Comparison of ENCODE assay signal across 15 cellular contexts in the genomic region with DNA sequence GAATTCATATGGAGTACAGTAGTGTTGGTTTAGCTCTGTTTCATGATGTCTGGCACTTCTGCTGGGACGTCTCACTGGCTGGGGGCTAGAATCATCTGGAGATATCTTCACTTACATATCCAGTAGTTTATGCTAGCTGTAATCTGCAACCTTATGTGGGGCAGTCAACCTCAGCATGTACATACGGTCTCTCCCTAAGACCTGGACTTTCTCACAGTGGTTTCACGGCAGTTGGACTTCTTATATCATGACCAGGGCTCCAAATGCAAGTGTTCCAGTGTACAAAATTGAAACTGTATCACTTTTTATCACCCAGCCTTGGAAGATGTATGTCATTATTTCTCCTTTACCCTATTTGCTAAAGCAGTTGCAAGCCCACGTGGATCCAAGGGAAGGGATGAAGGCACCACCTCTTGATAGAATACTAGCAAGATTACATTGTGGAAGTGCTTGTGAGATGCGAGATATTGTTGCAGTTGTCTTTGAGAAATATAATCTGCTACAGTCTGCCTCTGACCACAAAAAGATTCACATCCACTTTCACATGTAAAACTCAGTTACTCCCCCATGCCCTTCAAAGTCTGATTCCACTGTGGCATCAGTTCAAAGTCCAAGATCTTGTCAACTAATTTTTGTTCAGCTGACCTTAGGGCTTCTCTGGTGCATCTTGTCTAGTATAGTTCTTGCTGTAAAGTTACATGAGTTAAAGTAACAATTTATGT.
DNase-seq lines count a peak whose midpoint lies in the region; ATAC-seq and TF ChIP-seq lines count a peak whose summit lies in the region.
"Had no signal": no experiment of that assay in that cellular context is flagged by ENCODE, and none has a peak within 500 bp of the region (broad histone marks: within the 10 kb centered on the region; RNA-seq: fewer than 3 reads in every experiment).

No MANE protein-coding gene starts in this region.

- TF ChIP-seq CTCF in CD4-positive, alpha-beta T cell (IDR thresholded peaks at IDR 0.05) = no peak

- H3K27me3 Mint-ChIP-seq in CD4-positive, alpha-beta T cell = peaks cover 18% of the 10 kb centered on the region

- no peak overlapping the region for H3K4me3 Mint-ChIP-seq in CD4-positive, alpha-beta T cell
- H3K4me3 Mint-ChIP-seq: neural progenitor cell had no signal

- POLR2A ChIA-PET in CD4-positive, alpha-beta T cell (lab: Charles Lee) = no interaction called here

- no peaks in the 10 kb centered on the region for H3K4me1 Mint-ChIP-seq in CD4-positive, alpha-beta T cell (ENCODE audit: low read depth)
- H3K4me1 Mint-ChIP-seq: neural progenitor cell had no signal

- intact Hi-C loops in CD4-positive, alpha-beta T cell (cut with DNase I, micrococcal nuclease) = no loop called here

- no peak for DNase-seq in activated CD4-positive, alpha-beta T cell treated with anti-CD3 and anti-CD28 coated beads, Interleukin-2, amount 50 U/mL, for 4 hours
- DNase-seq in CD4-positive, alpha-beta T cell = no peak
- DNase-seq in T1000 (lab: John Stamatoyannopoulos, UW) (no peak), NCI-H1417 treated with DMSO at 0.1 percent for 48 hours (lab: John Stamatoyannopoulos, UW) (no peak)
- DNase-seq: activated gamma-delta T cell; anterior cingulate cortex; erythroblast; mesenchymal stem cell; stimulated activated CD4-positive, alpha-beta T cell treated with anti-CD3 and anti-CD28 coated beads, Interleukin-1b, Interleukin-23, amount 100 ng/mL, for 48 hours had no signal

- H3K27me3 ChIP-seq in CD4-positive, alpha-beta T cell (ENCODE audit: control insufficient read depth, insufficient read depth, low read length) = no peaks in the 10 kb centered on the region
- H3K27me3 ChIP-seq: BLaER1 treated with 17β-estradiol and CSF1 and Interleukin-3, amounts not matched to agents 10 nM and 100 nM; neural progenitor cell had no signal

- CTCF ChIA-PET in CD4-positive, alpha-beta T cell (lab: Charles Lee) = no interaction called here

- peaks cover 9% of the 10 kb centered on the region for H3K9me3 Mint-ChIP-seq in CD4-positive, alpha-beta T cell

- H3K27ac ChIP-seq in CD4-positive, alpha-beta T cell (ENCODE audit: low read depth, low read length) = no peak overlapping the region
- H3K27ac ChIP-seq: BLaER1 treated with 17β-estradiol and CSF1 and Interleukin-3, amounts not matched to agents 10 nM and 100 nM; neural progenitor cell; thoracic aorta had no signal

- no peaks in the 10 kb centered on the region for H3K36me3 Mint-ChIP-seq in CD4-positive, alpha-beta T cell (ENCODE audit: low read depth)
- H3K36me3 Mint-ChIP-seq: neural progenitor cell had no signal

- H3K9me3 ChIP-seq in CD4-positive, alpha-beta T cell (ENCODE audit: control insufficient read depth, low read length) = no peaks in the 10 kb centered on the region

- peak; percentile 81 for ATAC-seq in GM19025 (IDR thresholded peaks at IDR 0.05; ENCODE audit: low read depth, unreplicated experiment)
- peak; percentile 60 for ATAC-seq in HG02588 (IDR thresholded peaks at IDR 0.05; ENCODE audit: unreplicated experiment)
- peak; percentile 80 for ATAC-seq in HG03571 (IDR thresholded peaks at IDR 0.05; ENCODE audit: unreplicated experiment)
- ATAC-seq in CD4-positive, alpha-beta T cell (ENCODE audit: poor library complexity) = no peak

- no peak overlapping the region for H3K27ac Mint-ChIP-seq in CD4-positive, alpha-beta T cell
- H3K27ac Mint-ChIP-seq: neural progenitor cell had no signal
